8 cellular contexts compared by ENCODE assay signal in the genomic region with DNA sequence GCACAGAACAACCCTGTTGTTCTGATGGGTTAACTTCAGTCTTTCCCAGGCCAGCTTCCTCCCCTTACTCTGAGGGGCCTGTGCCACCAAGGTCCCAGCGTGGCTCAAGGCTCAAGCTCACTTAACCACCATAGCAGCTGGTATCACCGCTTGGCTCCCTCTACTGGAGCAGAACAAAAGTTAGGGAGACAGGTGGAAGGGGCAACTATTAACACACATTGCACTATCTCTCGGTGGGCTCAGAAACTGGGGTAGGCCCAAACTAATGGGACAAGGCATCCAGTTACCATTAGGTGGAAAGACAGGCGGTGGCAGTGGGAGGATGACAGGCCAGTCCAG.
DNase-seq lines count a peak whose midpoint lies in the region; ATAC-seq and TF ChIP-seq lines count a peak whose summit lies in the region.

No MANE protein-coding gene starts in this region.

- no peaks in the 10 kb centered on the region for H3K9me3 ChIP-seq in left ventricle myocardium inferior (replicated peaks)

- no peaks in the 10 kb centered on the region for H3K27me3 ChIP-seq in left ventricle myocardium inferior (ENCODE audit: low read depth)

- H3K4me3 ChIP-seq in left ventricle myocardium inferior, result no peak overlapping the region

- H3K4me1 Mint-ChIP-seq in activated CD8-positive, alpha-beta memory T cell treated with anti-CD3 and anti-CD28 coated beads, Interleukin-2, amount 10 ng/mL, durations not matched to agents 7 days and 5 days, result peaks cover 4% of the 10 kb centered on the region

- no peaks in the 10 kb centered on the region for H3K36me3 Mint-ChIP-seq in activated CD8-positive, alpha-beta memory T cell treated with anti-CD3 and anti-CD28 coated beads, Interleukin-2, amount 10 ng/mL, durations not matched to agents 7 days and 5 days

- H3K4me1 ChIP-seq in left ventricle myocardium inferior, result no peaks in the 10 kb centered on the region

- CTCF ChIA-PET in activated CD8-positive, alpha-beta memory T cell treated with anti-CD3 and anti-CD28 coated beads, Interleukin-2, amount 10 ng/mL, durations not matched to agents 7 days and 5 days (lab: Charles Lee), result interaction anchor here (0.8 to 2.2 kb wide), 3 partner anchors 18 to 151 kb away, joined by 3 to 19 read pairs (median 4); no protein-coding TSS in a partner anchor

- H3K36me3 ChIP-seq in left ventricle myocardium inferior, result no peaks in the 10 kb centered on the region

- DNase-seq in activated CD8-positive, alpha-beta memory T cell treated with anti-CD3 and anti-CD28 coated beads, Interleukin-2, amount 10 ng/mL, durations not matched to agents 7 days and 5 days, result no peak
- DNase-seq in activated CD8-positive, alpha-beta memory T cell treated with anti-CD3 and anti-CD28 coated beads, Interleukin-2, amount 50 U/mL, for 48 hours, result no peak
- DNase-seq in HK-2 (ENCODE audit: unreplicated experiment) (peak; percentile 25), left ventricle myocardium inferior (no peak), omental fat pad (ENCODE audit: low spot score) (no peak), NCI-H2029 (lab: John Stamatoyannopoulos, UW) (no peak)
- peak; percentile 15 for DNase-seq in stimulated activated naive CD8-positive, alpha-beta T cell treated with anti-CD3 and anti-CD28 coated beads, Interleukin-15, Interleukin-2, amounts not matched to agents 100 U/mL and 50 U/mL, for 24 hours

- H3K4me3 Mint-ChIP-seq in activated CD8-positive, alpha-beta memory T cell treated with anti-CD3 and anti-CD28 coated beads, Interleukin-2, amount 10 ng/mL, durations not matched to agents 7 days and 5 days, result no peak overlapping the region

- intact Hi-C loops in left ventricle myocardium inferior (cut with micrococcal nuclease), result loop anchor here (10.0 kb wide), 1 partner anchor 151 kb away; no protein-coding TSS in a partner anchor

- TF ChIP-seq CTCF in VCaP (conservative IDR thresholded peaks at IDR 0.05) (peak; percentile 70), left ventricle myocardium inferior (IDR thresholded peaks at IDR 0.05; ENCODE audit: borderline replicate concordance) (peak; percentile 56), omental fat pad (IDR thresholded peaks at IDR 0.05) (no peak)

- H3K27me3 Mint-ChIP-seq in activated CD8-positive, alpha-beta memory T cell treated with anti-CD3 and anti-CD28 coated beads, Interleukin-2, amount 10 ng/mL, durations not matched to agents 7 days and 5 days, result peaks cover 24% of the 10 kb centered on the region

- no peak overlapping the region for H3K27ac Mint-ChIP-seq in activated CD8-positive, alpha-beta memory T cell treated with anti-CD3 and anti-CD28 coated beads, Interleukin-2, amount 10 ng/mL, durations not matched to agents 7 days and 5 days

- H3K27ac ChIP-seq in VCaP (no peak overlapping the region), left ventricle myocardium inferior (replicated peaks) (no peak overlapping the region)

- ATAC-seq in activated CD8-positive, alpha-beta memory T cell treated with anti-CD3 and anti-CD28 coated beads, Interleukin-2, amount 10 ng/mL, durations not matched to agents 7 days and 5 days, result peak; percentile 58
- ATAC-seq in stimulated activated naive CD8-positive, alpha-beta T cell treated with anti-CD3 and anti-CD28 coated beads, Interleukin-15, Interleukin-2, amounts not matched to agents 100 U/mL and 50 U/mL, for 24 hours, result no peak
- ATAC-seq in omental fat pad (ENCODE audit: low FRiP score), result no peak

- H3K9me3 Mint-ChIP-seq in activated CD8-positive, alpha-beta memory T cell treated with anti-CD3 and anti-CD28 coated beads, Interleukin-2, amount 10 ng/mL, durations not matched to agents 7 days and 5 days (ENCODE audit: low read depth), result no peaks in the 10 kb centered on the region

Comparison
In these comparisons a context has a peak if more than half of its experiments do, and no peak if none do; other contexts are left out.
1. DNase-seq: peak in HK-2 (single experiment) and stimulated activated naive CD8-positive, alpha-beta T cell treated with anti-CD3 and anti-CD28 coated beads, Interleukin-15, Interleukin-2, amounts not matched to agents 100 U/mL and 50 U/mL, for 24 hours (single experiment); none in activated CD8-positive, alpha-beta memory T cell treated with anti-CD3 and anti-CD28 coated beads, Interleukin-2, amount 10 ng/mL, durations not matched to agents 7 days and 5 days (single experiment), activated CD8-positive, alpha-beta memory T cell treated with anti-CD3 and anti-CD28 coated beads, Interleukin-2, amount 50 U/mL, for 48 hours (single experiment), left ventricle myocardium inferior (single experiment), omental fat pad (single experiment) and NCI-H2029 (single experiment).
2. CTCF ChIP-seq: peak in VCaP (single experiment) and left ventricle myocardium inferior (single experiment); none in omental fat pad (0 of 3).